Comparison of ENCODE assay signal across 8 cellular contexts in genomic region chr2:113756088-113757058, GRCh38. TPM values are rescaled to one million over a fixed set of nuclear protein-coding genes. Genes with fewer than 3 reads are reported as not detected.
DNase-seq lines count a peak whose midpoint lies in the region; ATAC-seq and TF ChIP-seq lines count a peak whose summit lies in the region.

Gene SLC35F5, minus strand, starts transcription at chr2:113756642. Its CDS starts 233 bp downstream, at chr2:113756409.

- DNase-seq in CD4-positive, CD25-positive, alpha-beta regulatory T cell = peak; percentile 89 to 93 (median 92)
- DNase-seq in NCI-H82 (lab: John Stamatoyannopoulos, UW) (peak; percentile 93), dermis blood vessel endothelial cell (peak; percentile 96), right lobe of liver (peak; percentile 93 to 95 (median 94))
- DNase-seq in activated CD4-positive, alpha-beta T cell treated with anti-CD3 and anti-CD28 coated beads, Interleukin-2, amount 50 U/mL, for 48 hours = peak; percentile 92
- peak; percentile 91 for DNase-seq in stimulated activated CD4-positive, alpha-beta T cell treated with anti-CD3 and anti-CD28 coated beads, Interleukin-4, amount 100 ng/mL, for 24 hours

- TF ChIP-seq CTCF in right lobe of liver (IDR thresholded peaks at IDR 0.05) = no peak

- peaks cover 13% of the 10 kb centered on the region for H3K4me1 ChIP-seq in CD4-positive, CD25-positive, alpha-beta regulatory T cell (ENCODE audit: control insufficient read depth, insufficient read depth, low read length, poor library complexity, severe bottlenecking)
- H3K4me1 ChIP-seq in right lobe of liver = peaks cover 0 to 19% (median 6%) of the 10 kb centered on the region in 4 donors

- no peaks in the 10 kb centered on the region for H3K9me3 ChIP-seq in CD4-positive, CD25-positive, alpha-beta regulatory T cell (ENCODE audit: control insufficient read depth in 2 of 2, low read length in 2 of 2)
- H3K9me3 ChIP-seq in right lobe of liver = no peaks in the 10 kb centered on the region

- peaks cover under 1% of the 10 kb centered on the region for H3K36me3 ChIP-seq in CD4-positive, CD25-positive, alpha-beta regulatory T cell (ENCODE audit: control insufficient read depth, insufficient read depth, low read length)
- H3K36me3 ChIP-seq in right lobe of liver = peaks cover 0 to 6% (median 0%) of the 10 kb centered on the region in 4 donors

- peaks cover 6% of the 10 kb centered on the region for H3K36me3 Mint-ChIP-seq in CD4-positive, CD25-positive, alpha-beta regulatory T cell

- intact Hi-C loops in right lobe of liver (cut with DNase I) = no loop called here

- H3K27ac Mint-ChIP-seq in CD4-positive, CD25-positive, alpha-beta regulatory T cell = peak within 1 kb of the TSS; percentile 96 to 100 (median 100)

- peak; percentile 87 for TF ChIP-seq POLR2A in right lobe of liver (IDR thresholded peaks at IDR 0.05)

- under 1% methylated on average over 39 of the region's 99 CpGs for WGBS in right lobe of liver (ENCODE audit: insufficient coverage, low coverage, low lambda C conversion rate, missing lambda C conversion rate)

- peak within 1 kb of the TSS; percentile 93 to 96 (median 94) for H3K4me3 Mint-ChIP-seq in CD4-positive, CD25-positive, alpha-beta regulatory T cell

- H3K27ac ChIP-seq in CD4-positive, CD25-positive, alpha-beta regulatory T cell (ENCODE audit: insufficient read depth, low read length, poor library complexity, severe bottlenecking) = peak within 1 kb of the TSS; percentile 93
- peak within 1 kb of the TSS; percentile 83 to 95 (median 90) for H3K27ac ChIP-seq in right lobe of liver

- H3K27me3 Mint-ChIP-seq in CD4-positive, CD25-positive, alpha-beta regulatory T cell = peaks cover 12% of the 10 kb centered on the region

- H3K4me1 Mint-ChIP-seq in CD4-positive, CD25-positive, alpha-beta regulatory T cell = peaks cover 11 to 36% (median 22%) of the 10 kb centered on the region in 4 donors

- no peaks in the 10 kb centered on the region for H3K9me3 Mint-ChIP-seq in CD4-positive, CD25-positive, alpha-beta regulatory T cell

- peak within 1 kb of the TSS; percentile 92 for H3K4me3 ChIP-seq in CD4-positive, CD25-positive, alpha-beta regulatory T cell (ENCODE audit: low read depth, low read length)
- peak within 1 kb of the TSS; percentile 87 to 95 (median 94) for H3K4me3 ChIP-seq in right lobe of liver

- ATAC-seq in CD4-positive, CD25-positive, alpha-beta regulatory T cell (ENCODE audit: low read depth in 2 of 2) = peak; percentile 90 to 91
- ATAC-seq in GM19452 (IDR thresholded peaks at IDR 0.05; ENCODE audit: unreplicated experiment) (peak; percentile 91), HG03575 (IDR thresholded peaks at IDR 0.05; ENCODE audit: extremely low read depth, insufficient number of reproducible peaks, low FRiP score, unreplicated experiment) (peak; percentile 71), right lobe of liver (peak; percentile 97 to 99 (median 98))

- H3K27me3 ChIP-seq in CD4-positive, CD25-positive, alpha-beta regulatory T cell (ENCODE audit: control insufficient read depth, insufficient read depth, low read length) = no peaks in the 10 kb centered on the region
- H3K27me3 ChIP-seq in right lobe of liver = no peaks in the 10 kb centered on the region

RNA-seq across cellular contexts. Expression of gene SLC35F5, which starts in this region (rescaled TPM):
- total RNA-seq in CD4-positive, CD25-positive, alpha-beta regulatory T cell = 31.6 TPM
- polyA plus RNA-seq in CD4-positive, CD25-positive, alpha-beta regulatory T cell = 1 to 10 TPM; 3.5 to 7.3 (median 5.2) TPM
- 102 and 134 TPM in 2 replicates for total RNA-seq in dermis blood vessel endothelial cell
- total RNA-seq in right lobe of liver = 10 to 100 TPM; 33.2 to 50.0 (median 40.6) TPM

Comparison
In these comparisons a context has a peak if more than half of its experiments do, and no peak if none do; other contexts are left out.
1. Peak in every context shown above with its lines: DNase-seq, ATAC-seq, H3K4me3 ChIP-seq and H3K27ac ChIP-seq.